In genomic region chr20:57819981-57820380, GRCh38 we compare ENCODE assay signal across 21 cellular contexts.
A peak's percentile ranks its signal among the peaks of the same experiment; 100 is the strongest.
DNase-seq lines count a peak whose midpoint lies in the region; ATAC-seq and TF ChIP-seq lines count a peak whose summit lies in the region.
"Had no signal": no experiment of that assay in that cellular context is flagged by ENCODE, and none has a peak within 500 bp of the region (broad histone marks: within the 10 kb centered on the region; RNA-seq: fewer than 3 reads in every experiment).

No MANE protein-coding gene starts in this region.

- H3K27ac Mint-ChIP-seq in endothelial cell (ENCODE audit: unreplicated experiment) = peak overlapping the region; percentile 54
- H3K27ac Mint-ChIP-seq in T-helper 17 cell = no peak overlapping the region
- H3K27ac Mint-ChIP-seq: CD4-positive, alpha-beta memory T cell; HFFc6 had no signal

- H3K27me3 Mint-ChIP-seq in endothelial cell (ENCODE audit: unreplicated experiment) = peaks cover 4% of the 10 kb centered on the region
- H3K27me3 Mint-ChIP-seq in T-helper 17 cell = peaks cover 60% of the 10 kb centered on the region

- H3K4me3 Mint-ChIP-seq in endothelial cell (ENCODE audit: unreplicated experiment) = no peak overlapping the region
- H3K4me3 Mint-ChIP-seq in T-helper 17 cell = no peak overlapping the region
- H3K4me3 Mint-ChIP-seq: CD4-positive, alpha-beta memory T cell; HFFc6 had no signal

- intact Hi-C loops in posterior vena cava (cut with DNase I) = no loop called here

- H3K9me3 Mint-ChIP-seq in endothelial cell (ENCODE audit: unreplicated experiment) = no peaks in the 10 kb centered on the region
- H3K9me3 Mint-ChIP-seq: CD4-positive, alpha-beta memory T cell; HFFc6 had no signal

- H3K4me1 Mint-ChIP-seq in endothelial cell (ENCODE audit: unreplicated experiment) (peaks cover 34% of the 10 kb centered on the region), T-helper 17 cell (no peaks in the 10 kb centered on the region)
- H3K4me1 Mint-ChIP-seq: CD4-positive, alpha-beta memory T cell had no signal

- H3K27ac ChIP-seq in C4-2B (peak overlapping the region; percentile 20), KOPT-K1 (ENCODE audit: low read depth, low read length, poor library complexity, severe bottlenecking) (peak overlapping the region; percentile 40)
- H3K27ac ChIP-seq: BLaER1 treated with 17β-estradiol and CSF1 and Interleukin-3, amounts not matched to agents 10 nM and 100 nM had no signal

- H3K36me3 Mint-ChIP-seq in endothelial cell (ENCODE audit: low read depth, unreplicated experiment) = no peaks in the 10 kb centered on the region
- H3K36me3 Mint-ChIP-seq in T-helper 17 cell (ENCODE audit: low read depth) = no peaks in the 10 kb centered on the region
- H3K36me3 Mint-ChIP-seq: CD4-positive, alpha-beta memory T cell had no signal

- DNase-seq in endothelial cell (ENCODE audit: low spot score) = no peak
- DNase-seq in posterior vena cava (ENCODE audit: low spot score) = peak; percentile 58
- DNase-seq in T-helper 17 cell = no peak
- no peak for DNase-seq in occipital lobe (lab: John Stamatoyannopoulos, UW)
- no peak for DNase-seq in activated CD4-positive, alpha-beta T cell treated with anti-CD3 and anti-CD28 coated beads, Interleukin-2, amount 50 U/mL, for 4 hours
- DNase-seq: 8988T; ACHN; AML-193; BE2C; Calu3; CD4-positive, alpha-beta memory T cell; COR-L47; DMS53; DND-41; GOT3; HFFc6 had no signal

- H3K9me3 ChIP-seq in KOPT-K1 (ENCODE audit: insufficient read depth, low read length, poor library complexity, severe bottlenecking) = no peaks in the 10 kb centered on the region
- H3K9me3 ChIP-seq in T-helper 17 cell (ENCODE audit: control insufficient read depth, low read length, poor library complexity, severe bottlenecking) = no peaks in the 10 kb centered on the region
- H3K9me3 ChIP-seq: A549, BE2C, HAP-1 had no signal

- TF ChIP-seq CTCF in C4-2B (conservative IDR thresholded peaks at IDR 0.05) = no peak
- TF ChIP-seq CTCF in endothelial cell (IDR thresholded peaks at IDR 0.05; ENCODE audit: unreplicated experiment) = no peak

- ATAC-seq in T-helper 17 cell = no peak
- ATAC-seq: A549 had no signal

- no peaks in the 10 kb centered on the region for H3K36me3 ChIP-seq in KOPT-K1 (ENCODE audit: insufficient read depth, low read length)
- H3K36me3 ChIP-seq: BE2C; BLaER1 treated with 17β-estradiol and CSF1 and Interleukin-3, amounts not matched to agents 10 nM and 100 nM; HAP-1 had no signal
